18 cellular contexts compared by ENCODE assay signal in the genomic region with DNA sequence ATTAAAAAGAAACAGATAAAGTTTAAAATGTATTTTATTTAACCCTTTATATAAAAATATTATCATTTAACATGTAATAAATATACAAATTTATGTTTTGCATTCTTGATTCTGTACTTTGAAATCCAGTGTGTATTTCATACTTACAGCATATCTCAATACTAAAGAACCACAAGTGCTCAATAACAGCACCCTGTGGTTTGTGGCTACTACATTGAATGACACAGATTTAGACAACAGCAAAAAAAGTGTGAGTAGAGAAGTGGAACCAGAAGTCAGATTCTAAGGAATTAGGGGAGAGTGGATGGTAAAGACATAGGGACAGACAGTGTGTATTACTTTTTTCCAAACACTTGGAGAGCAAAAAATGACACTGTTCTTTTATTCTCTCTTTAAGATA.
"Had no signal": no experiment of that assay in that cellular context is flagged by ENCODE, and none has a peak within 500 bp of the region (broad histone marks: within the 10 kb centered on the region; RNA-seq: fewer than 3 reads in every experiment).

No MANE protein-coding gene starts in this region.

- DNase-seq: cortex of kidney; dorsolateral prefrontal cortex; effector CD8-positive, alpha-beta T cell; foreskin melanocyte; heart left ventricle; hypothalamus; islet precursor cell; left lung; lower lobe of right lung; mesenchymal stem cell; midbrain; nucleus accumbens; pancreas; right lobe of liver; stimulated activated naive CD4-positive, alpha-beta T cell; trophoblast cell had no signal

- ATAC-seq: heart left ventricle; left lung; lower lobe of right lung; natural killer cell treated with Interleukin-12 subunit alpha and Interleukin-12 subunit beta and Interleukin-15 and Interleukin-18, amount 100 ng/mL, for 72 hours had no signal

- H3K4me3 ChIP-seq: dorsolateral prefrontal cortex, heart left ventricle, left lung, lower lobe of right lung, neural progenitor cell, pancreas, right lobe of liver had no signal
